Comparison of ENCODE assay signal across 1 cellular context in the genomic region with DNA sequence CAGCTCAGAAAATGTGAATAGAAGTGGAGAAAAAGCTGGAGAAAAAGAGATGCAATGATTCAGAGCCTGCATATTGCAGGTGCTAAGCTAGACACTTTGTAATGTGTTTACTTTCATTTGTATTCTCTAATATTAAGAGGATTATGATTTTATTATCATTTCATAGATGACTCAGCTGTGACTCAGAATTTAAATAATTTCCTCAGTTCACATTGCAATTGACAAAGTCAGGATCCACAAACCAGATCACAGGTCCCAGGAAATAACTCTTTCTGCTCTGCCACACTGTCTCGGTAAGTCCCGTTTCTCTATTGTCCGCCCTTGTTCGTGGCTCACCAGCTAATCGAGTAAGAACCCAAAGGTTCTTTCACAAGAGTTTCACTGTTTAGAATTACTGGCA.
TF ChIP-seq lines count a peak whose summit lies in the region.

No MANE protein-coding gene starts in this region.

TF ChIP-seq in SK-N-SH treated with all-trans-retinoic acid at 6 μM for 48 hours, 23 proteins besides CTCF, POLR2A, EP300 and RAD21 (continued from another document):
- TF ChIP-seq, protein P1, sequence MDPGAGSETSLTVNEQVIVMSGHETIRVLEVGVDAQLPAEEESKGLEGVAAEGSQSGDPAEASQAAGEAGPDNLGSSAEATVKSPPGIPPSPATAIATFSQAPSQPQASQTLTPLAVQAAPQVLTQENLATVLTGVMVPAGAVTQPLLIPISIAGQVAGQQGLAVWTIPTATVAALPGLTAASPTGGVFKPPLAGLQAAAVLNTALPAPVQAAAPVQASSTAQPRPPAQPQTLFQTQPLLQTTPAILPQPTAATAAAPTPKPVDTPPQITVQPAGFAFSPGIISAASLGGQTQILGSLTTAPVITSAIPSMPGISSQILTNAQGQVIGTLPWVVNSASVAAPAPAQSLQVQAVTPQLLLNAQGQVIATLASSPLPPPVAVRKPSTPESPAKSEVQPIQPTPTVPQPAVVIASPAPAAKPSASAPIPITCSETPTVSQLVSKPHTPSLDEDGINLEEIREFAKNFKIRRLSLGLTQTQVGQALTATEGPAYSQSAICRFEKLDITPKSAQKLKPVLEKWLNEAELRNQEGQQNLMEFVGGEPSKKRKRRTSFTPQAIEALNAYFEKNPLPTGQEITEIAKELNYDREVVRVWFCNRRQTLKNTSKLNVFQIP (CRISPR knock-in tag; IDR thresholded peaks at IDR 0.05; ENCODE audit: borderline replicate concordance, low read depth), result no peak
- no peak for TF ChIP-seq ZFP3 (CRISPR knock-in tag; IDR thresholded peaks at IDR 0.05)
- TF ChIP-seq, protein P2, sequence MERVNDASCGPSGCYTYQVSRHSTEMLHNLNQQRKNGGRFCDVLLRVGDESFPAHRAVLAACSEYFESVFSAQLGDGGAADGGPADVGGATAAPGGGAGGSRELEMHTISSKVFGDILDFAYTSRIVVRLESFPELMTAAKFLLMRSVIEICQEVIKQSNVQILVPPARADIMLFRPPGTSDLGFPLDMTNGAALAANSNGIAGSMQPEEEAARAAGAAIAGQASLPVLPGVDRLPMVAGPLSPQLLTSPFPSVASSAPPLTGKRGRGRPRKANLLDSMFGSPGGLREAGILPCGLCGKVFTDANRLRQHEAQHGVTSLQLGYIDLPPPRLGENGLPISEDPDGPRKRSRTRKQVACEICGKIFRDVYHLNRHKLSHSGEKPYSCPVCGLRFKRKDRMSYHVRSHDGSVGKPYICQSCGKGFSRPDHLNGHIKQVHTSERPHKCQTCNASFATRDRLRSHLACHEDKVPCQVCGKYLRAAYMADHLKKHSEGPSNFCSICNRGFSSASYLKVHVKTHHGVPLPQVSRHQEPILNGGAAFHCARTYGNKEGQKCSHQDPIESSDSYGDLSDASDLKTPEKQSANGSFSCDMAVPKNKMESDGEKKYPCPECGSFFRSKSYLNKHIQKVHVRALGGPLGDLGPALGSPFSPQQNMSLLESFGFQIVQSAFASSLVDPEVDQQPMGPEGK (CRISPR knock-in tag; IDR thresholded peaks at IDR 0.05; ENCODE audit: borderline replicate concordance), result no peak
- TF ChIP-seq TCF4 (CRISPR knock-in tag; IDR thresholded peaks at IDR 0.05; ENCODE audit: borderline replicate concordance), result no peak
- no peak for TF ChIP-seq ZFP30 (CRISPR knock-in tag; IDR thresholded peaks at IDR 0.05)
- TF ChIP-seq PPARA (CRISPR knock-in tag; IDR thresholded peaks at IDR 0.05; ENCODE audit: borderline replicate concordance), result no peak
